In genomic region chr22:29798801-29799200, GRCh38 we compare ENCODE assay signal across 10 cellular contexts. TPM values are rescaled to one million over a fixed set of nuclear protein-coding genes. Genes with fewer than 3 reads are reported as not detected.
DNase-seq lines count a peak whose midpoint lies in the region; ATAC-seq and TF ChIP-seq lines count a peak whose summit lies in the region.
"Had no signal": no experiment of that assay in that cellular context is flagged by ENCODE, and none has a peak within 500 bp of the region (broad histone marks: within the 10 kb centered on the region; RNA-seq: fewer than 3 reads in every experiment).

No MANE protein-coding gene starts in this region.

- no peaks in the 10 kb centered on the region for H3K9me3 ChIP-seq in Caco-2
- H3K9me3 ChIP-seq in heart right ventricle, result no peaks in the 10 kb centered on the region
- H3K9me3 ChIP-seq in skeletal muscle tissue (ENCODE audit: control insufficient read depth in 3 of 3, low read length in 3 of 3), result no peaks in the 10 kb centered on the region

- CTCF ChIA-PET in Caco-2 (lab: Charles Lee), result no interaction called here
- CTCF ChIA-PET in activated CD8-positive, alpha-beta T cell treated with anti-CD3 and anti-CD28 coated beads for 36 hours (lab: Charles Lee), result no interaction called here

- POLR2A ChIA-PET in Caco-2 (lab: Charles Lee), result no interaction called here
- POLR2A ChIA-PET in activated CD8-positive, alpha-beta T cell treated with anti-CD3 and anti-CD28 coated beads for 36 hours (lab: Charles Lee), result no interaction called here

- no peak for ATAC-seq in activated CD8-positive, alpha-beta T cell treated with anti-CD3 and anti-CD28 coated beads for 36 hours
- peak; percentile 14 to 85 (median 55) for ATAC-seq in heart right ventricle
- no peak for ATAC-seq in GM21619 (IDR thresholded peaks at IDR 0.05; ENCODE audit: unreplicated experiment)
- ATAC-seq in GM18867 (IDR thresholded peaks at IDR 0.05; ENCODE audit: unreplicated experiment), result no peak
- ATAC-seq in GM18858 (IDR thresholded peaks at IDR 0.05; ENCODE audit: unreplicated experiment), result no peak

- peaks cover 8% of the 10 kb centered on the region for H3K4me1 Mint-ChIP-seq in Caco-2 (ENCODE audit: low read depth, unreplicated experiment)
- H3K4me1 Mint-ChIP-seq in activated CD8-positive, alpha-beta T cell treated with anti-CD3 and anti-CD28 coated beads for 36 hours (ENCODE audit: low read depth), result peaks cover 14% of the 10 kb centered on the region

- H3K27ac ChIP-seq in heart right ventricle, result peak overlapping the region; percentile 52 to 94 (median 82)
- peak overlapping the region; percentile 95 for H3K27ac ChIP-seq in skeletal muscle tissue (ENCODE audit: low read depth, low read length)

- intact Hi-C loops in Caco-2 (cut with micrococcal nuclease; ENCODE audit: unreplicated experiment), result no loop called here
- intact Hi-C loops in activated CD8-positive, alpha-beta T cell treated with anti-CD3 and anti-CD28 coated beads for 36 hours (cut with micrococcal nuclease), result no loop called here
- intact Hi-C loops in heart right ventricle (cut with DNase I), result loop anchor here in 1 of 10 donors (2.0 kb wide), 1 partner anchor 18 kb away; no protein-coding TSS in a partner anchor

- H3K4me3 ChIP-seq in Caco-2 (ENCODE audit: low read depth, low read length) (no peak overlapping the region), heart right ventricle (peak overlapping the region in 4 of 10 donors; percentile 10 to 18 (median 16)), skeletal muscle tissue (ENCODE audit: low read length in 3 of 3) (peak overlapping the region in 2 of 3 donors; percentile 61 to 69)

- peak overlapping the region; percentile 34 to 76 (median 45) for H3K9ac ChIP-seq in skeletal muscle tissue (ENCODE audit: low read depth in 1 of 3, low read length in 3 of 3)

- BruUV-seq in Caco-2 (replicated peaks; lab: Mats Ljungman, UMichigan), result no TSS peak

- H3K36me3 ChIP-seq in Caco-2 (ENCODE audit: control insufficient read depth, insufficient read depth, low read length), result no peaks in the 10 kb centered on the region
- peaks cover 0 to 94% (median 26%) of the 10 kb centered on the region in 9 donors for H3K36me3 ChIP-seq in heart right ventricle
- H3K36me3 ChIP-seq in skeletal muscle tissue (ENCODE audit: control insufficient read depth in 3 of 3, insufficient read depth in 3 of 3, low read length in 3 of 3), result peaks cover 9 to 36% (median 33%) of the 10 kb centered on the region in 3 donors

- no peaks in the 10 kb centered on the region for H3K27me3 ChIP-seq in Caco-2 (replicated peaks; ENCODE audit: control insufficient read depth, insufficient read depth, low read length)
- no peaks in the 10 kb centered on the region for H3K27me3 ChIP-seq in heart right ventricle
- H3K27me3 ChIP-seq in skeletal muscle tissue (ENCODE audit: control insufficient read depth in 3 of 3, insufficient read depth in 3 of 3, low read length in 3 of 3), result no peaks in the 10 kb centered on the region

- peaks cover 37% of the 10 kb centered on the region for H3K4me1 ChIP-seq in Caco-2
- peaks cover 11 to 44% (median 32%) of the 10 kb centered on the region in 9 donors for H3K4me1 ChIP-seq in heart right ventricle
- peaks cover 50 to 64% (median 56%) of the 10 kb centered on the region in 3 donors for H3K4me1 ChIP-seq in skeletal muscle tissue (ENCODE audit: control insufficient read depth in 3 of 3, insufficient read depth in 3 of 3, low read length in 3 of 3)

- H3K27me3 Mint-ChIP-seq in Caco-2 (ENCODE audit: insufficient read depth, unreplicated experiment), result no peaks in the 10 kb centered on the region
- H3K27me3 Mint-ChIP-seq in activated CD8-positive, alpha-beta T cell treated with anti-CD3 and anti-CD28 coated beads for 36 hours, result no peaks in the 10 kb centered on the region
- H3K27me3 Mint-ChIP-seq: activated B cell treated with CpG ODN at 0.5 μM for 24 hours had no signal

- WGBS in heart right ventricle, 2 donors, result 57 to 98% methylated on average over 2 of the region's 2 CpGs

- TF ChIP-seq CTCF in Caco-2 (IDR thresholded peaks at IDR 0.05; ENCODE audit: insufficient read depth in 1 of 2, low read depth in 1 of 2, low read length in 1 of 2, severe bottlenecking in 1 of 2, unreplicated experiment in 1 of 2), result no peak
- no peak for TF ChIP-seq CTCF in activated CD8-positive, alpha-beta T cell treated with anti-CD3 and anti-CD28 coated beads for 36 hours (IDR thresholded peaks at IDR 0.05)
- no peak for TF ChIP-seq CTCF in heart right ventricle (IDR thresholded peaks at IDR 0.05)

- no peaks in the 10 kb centered on the region for H3K9me3 Mint-ChIP-seq in Caco-2 (ENCODE audit: unreplicated experiment)
- H3K9me3 Mint-ChIP-seq in activated CD8-positive, alpha-beta T cell treated with anti-CD3 and anti-CD28 coated beads for 36 hours, result no peaks in the 10 kb centered on the region
- H3K9me3 Mint-ChIP-seq: activated B cell treated with CpG ODN at 0.5 μM for 24 hours had no signal

- peaks cover 48% of the 10 kb centered on the region for H3K36me3 Mint-ChIP-seq in Caco-2 (ENCODE audit: insufficient read depth, unreplicated experiment)
- H3K36me3 Mint-ChIP-seq in activated CD8-positive, alpha-beta T cell treated with anti-CD3 and anti-CD28 coated beads for 36 hours (ENCODE audit: low read depth), result peaks cover 30% of the 10 kb centered on the region

- no peak for DNase-seq in Caco-2
- no peak for DNase-seq in activated CD8-positive, alpha-beta T cell treated with anti-CD3 and anti-CD28 coated beads for 36 hours
- DNase-seq in heart right ventricle, result peak in 1 of 2 donors; percentile 36
- DNase-seq in 8988T, result no peak
- DNase-seq: activated B cell treated with CpG ODN at 0.5 μM for 24 hours, NCI-H1092 treated with DMSO at 0.1 percent for 48 hours had no signal

- no peak overlapping the region for H3K4me3 Mint-ChIP-seq in Caco-2 (ENCODE audit: unreplicated experiment)
- H3K4me3 Mint-ChIP-seq in activated CD8-positive, alpha-beta T cell treated with anti-CD3 and anti-CD28 coated beads for 36 hours, result no peak overlapping the region
- H3K4me3 Mint-ChIP-seq: activated B cell treated with CpG ODN at 0.5 μM for 24 hours had no signal

- peak overlapping the region; percentile 83 for H3K27ac Mint-ChIP-seq in Caco-2 (ENCODE audit: unreplicated experiment)
- H3K27ac Mint-ChIP-seq in activated CD8-positive, alpha-beta T cell treated with anti-CD3 and anti-CD28 coated beads for 36 hours, result peak overlapping the region; percentile 63
- H3K27ac Mint-ChIP-seq: activated B cell treated with CpG ODN at 0.5 μM for 24 hours had no signal

RNA-seq across cellular contexts. Expression of gene UQCR10, which starts 31.6 kb away (rescaled TPM):
- total RNA-seq in Caco-2 (2022) (147 and 148 TPM in 2 replicates), heart right ventricle (100 to 1,000 TPM; 296 to 412 (median 358) TPM), skeletal muscle tissue (57.9 TPM)
- total RNA-seq in activated CD8-positive, alpha-beta T cell treated with anti-CD3 and anti-CD28 coated beads for 36 hours, result 100 to 1,000 TPM in 1 of 2 experiments, 10 to 100 TPM in 1; 92.4 to 105 TPM
- 100 to 1,000 TPM; 614 to 963 TPM for polyA plus RNA-seq in heart right ventricle

RNA-seq across cellular contexts. Expression of gene ZMAT5, which starts 32.0 kb away (rescaled TPM):
- total RNA-seq in Caco-2 (2022) (13.0 and 19.7 TPM in 2 replicates), heart right ventricle (10 to 100 TPM; 15.1 to 23.9 (median 19.3) TPM), skeletal muscle tissue (18.8 TPM)
- 10 to 100 TPM; 18.5 to 18.7 TPM for total RNA-seq in activated CD8-positive, alpha-beta T cell treated with anti-CD3 and anti-CD28 coated beads for 36 hours
- 10 to 100 TPM; 37.6 to 46.7 TPM for polyA plus RNA-seq in heart right ventricle

RNA-seq across cellular contexts. Expression of gene ASCC2, which starts 39.3 kb away (rescaled TPM):
- total RNA-seq in Caco-2 (2022), result 61.4 and 68.8 TPM in 2 replicates
- 10 to 100 TPM; 55.3 to 58.5 TPM for total RNA-seq in activated CD8-positive, alpha-beta T cell treated with anti-CD3 and anti-CD28 coated beads for 36 hours
- total RNA-seq in heart right ventricle, result 10 to 100 TPM; 26.6 to 42.1 (median 33.1) TPM
- polyA plus RNA-seq in heart right ventricle, result 10 to 100 TPM; 47.4 to 87.0 TPM
- total RNA-seq in skeletal muscle tissue, result 15.7 TPM

Comparison
In these comparisons a context has a peak if more than half of its experiments do, and no peak if none do; other contexts are left out.
1. ATAC-seq: peak in heart right ventricle (8 of 8); none in activated CD8-positive, alpha-beta T cell treated with anti-CD3 and anti-CD28 coated beads for 36 hours (single experiment), GM21619 (single experiment), GM18867 (single experiment) and GM18858 (single experiment).